In the genomic region with DNA sequence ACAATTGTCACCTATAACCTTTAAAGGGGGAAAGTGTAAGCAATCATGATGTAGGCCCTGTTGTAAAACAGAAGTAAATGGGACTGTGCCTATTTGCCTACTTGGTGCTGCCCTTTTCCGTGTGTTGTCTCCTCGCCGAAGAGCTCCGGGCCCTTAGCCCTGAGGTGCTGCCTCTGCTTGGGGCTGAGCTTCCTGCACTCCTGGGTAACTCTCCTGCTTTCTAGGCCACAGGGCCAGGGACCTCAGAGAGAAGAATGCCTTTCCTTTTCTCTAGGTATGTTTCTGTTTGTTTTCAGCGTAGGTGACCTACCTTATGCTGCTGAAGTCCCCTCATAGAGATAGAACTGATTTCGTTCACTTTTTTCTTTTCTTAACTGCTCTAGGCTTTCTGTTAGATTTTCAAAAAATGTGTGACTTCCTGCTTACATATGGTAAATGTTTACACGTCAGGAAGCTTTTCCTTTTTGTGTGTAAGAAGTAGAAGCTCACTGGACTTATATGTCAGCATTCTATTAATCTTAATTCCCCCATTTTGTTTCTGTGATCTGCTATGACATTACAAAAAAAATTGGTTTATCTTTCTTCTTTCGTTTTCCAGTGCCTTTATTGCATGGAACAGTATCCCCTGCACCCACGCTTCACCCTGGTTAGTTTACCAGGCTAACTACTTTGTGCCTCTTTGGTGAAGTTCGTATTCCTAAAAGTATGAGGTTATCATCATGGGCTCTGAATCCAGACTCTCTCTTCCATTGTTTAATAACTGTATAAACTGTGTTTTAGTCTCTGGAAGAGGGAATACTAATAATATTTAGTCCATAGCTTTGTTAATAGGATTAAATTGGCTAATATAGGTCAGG, we compare ENCODE assay signal across 15 cellular contexts.
DNase-seq lines count a peak whose midpoint lies in the region; ATAC-seq and TF ChIP-seq lines count a peak whose summit lies in the region.
"Had no signal": no experiment of that assay in that cellular context is flagged by ENCODE, and none has a peak within 500 bp of the region (broad histone marks: within the 10 kb centered on the region; RNA-seq: fewer than 3 reads in every experiment).

No MANE protein-coding gene starts in this region.

- no peaks in the 10 kb centered on the region for H3K36me3 Mint-ChIP-seq in activated T-cell treated with anti-CD3 and anti-CD28 coated beads, Interleukin-2, amount 50 U/mL, for 24 hours (ENCODE audit: low read depth)

- peaks cover 4% of the 10 kb centered on the region for H3F3A ChIP-seq in smooth muscle cell (ENCODE audit: low read depth)

- H3K4me1 Mint-ChIP-seq in activated T-cell treated with anti-CD3 and anti-CD28 coated beads, Interleukin-2, amount 50 U/mL, for 24 hours (ENCODE audit: low read depth): peaks cover 5% of the 10 kb centered on the region

- H3K27ac ChIP-seq in body of pancreas (peak overlapping the region in 3 of 4 donors; percentile 0 to 29 (median 2)), smooth muscle cell (ENCODE audit: low read depth) (peak overlapping the region; percentile 53)
- H3K27ac ChIP-seq: vagina had no signal

- H3K4me1 ChIP-seq in body of pancreas: no peaks in the 10 kb centered on the region
- H3K4me1 ChIP-seq in smooth muscle cell (ENCODE audit: low read depth): no peaks in the 10 kb centered on the region
- H3K4me1 ChIP-seq: vagina had no signal

- intact Hi-C loops in body of pancreas (cut with DNase I): no loop called here

- peaks cover 4% of the 10 kb centered on the region for H3K9me3 Mint-ChIP-seq in activated T-cell treated with anti-CD3 and anti-CD28 coated beads, Interleukin-2, amount 50 U/mL, for 24 hours

- H3K4me2 ChIP-seq in smooth muscle cell: peak overlapping the region; percentile 1

- H4K20me1 ChIP-seq in smooth muscle cell (ENCODE audit: low read depth): peaks cover 47% of the 10 kb centered on the region

- no peaks in the 10 kb centered on the region for H3K27me3 ChIP-seq in body of pancreas
- H3K27me3 ChIP-seq in smooth muscle cell (ENCODE audit: low read depth): no peaks in the 10 kb centered on the region
- H3K27me3 ChIP-seq: vagina had no signal

- H3K4me3 ChIP-seq in body of pancreas: no peak overlapping the region
- no peak overlapping the region for H3K4me3 ChIP-seq in smooth muscle cell
- H3K4me3 ChIP-seq: vagina had no signal

- no peak overlapping the region for H2AFZ ChIP-seq in smooth muscle cell (ENCODE audit: low read depth)

- no peaks in the 10 kb centered on the region for H3K9me3 ChIP-seq in body of pancreas
- no peaks in the 10 kb centered on the region for H3K9me3 ChIP-seq in smooth muscle cell (replicated peaks; ENCODE audit: low read depth)

- H3K79me2 ChIP-seq in smooth muscle cell (ENCODE audit: low read depth): peaks cover 96% of the 10 kb centered on the region

- H3K36me3 ChIP-seq in body of pancreas (replicated peaks in 1 of 2; ENCODE audit: insufficient read depth in 1 of 2, low read depth in 2 of 2) (no peaks in the 10 kb centered on the region), smooth muscle cell (ENCODE audit: low read depth) (no peaks in the 10 kb centered on the region)

- TF ChIP-seq CTCF in body of pancreas (IDR thresholded peaks at IDR 0.05) (no peak), smooth muscle cell (IDR thresholded peaks at IDR 0.05; ENCODE audit: borderline replicate concordance, insufficient read depth, poor library complexity, severe bottlenecking) (no peak)

- no peak overlapping the region for H3K4me3 Mint-ChIP-seq in activated T-cell treated with anti-CD3 and anti-CD28 coated beads, Interleukin-2, amount 50 U/mL, for 24 hours

- 66 to 77% methylated on average over 10 of the region's 10 CpGs for WGBS in body of pancreas, 2 donors
- 80% methylated on average over 10 of the region's 10 CpGs for WGBS in smooth muscle cell (ENCODE audit: low lambda C conversion rate)

- no peaks in the 10 kb centered on the region for H3K27me3 Mint-ChIP-seq in activated T-cell treated with anti-CD3 and anti-CD28 coated beads, Interleukin-2, amount 50 U/mL, for 24 hours

- TF ChIP-seq POLR2A in body of pancreas (IDR thresholded peaks at IDR 0.05): no peak

- peak overlapping the region; percentile 46 for H3K27ac Mint-ChIP-seq in activated T-cell treated with anti-CD3 and anti-CD28 coated beads, Interleukin-2, amount 50 U/mL, for 24 hours

- no peak for DNase-seq in activated T-cell treated with anti-CD3 and anti-CD28 coated beads, Interleukin-2, amount 50 U/mL, for 24 hours
- DNase-seq in activated T-cell treated with anti-CD3 and anti-CD28 coated beads, Interleukin-2, amount 50 U/mL, for 48 hours: no peak
- no peak for DNase-seq in body of pancreas
- DNase-seq in left lobe of liver (ENCODE audit: low spot score): no peak
- DNase-seq in smooth muscle cell (lab: John Stamatoyannopoulos, UW; ENCODE audit: unreplicated experiment): no peak
- no peak for DNase-seq in activated effector memory CD4-positive, alpha-beta T cell treated with Interleukin-2 at 50 U/mL for 16 hours
- DNase-seq in activated naive CD4-positive, alpha-beta T cell (lab: John Stamatoyannopoulos, UW): no peak
- DNase-seq: ACHN; foreskin melanocyte; NCI-H1105; NCI-H446; stimulated activated CD8-positive, alpha-beta memory T cell treated with anti-CD3 and anti-CD28 coated beads, Interleukin-4, amount 100 ng/mL, for 48 hours; T-helper 9 cell had no signal

- no peak overlapping the region for H3K9ac ChIP-seq in smooth muscle cell (ENCODE audit: low read depth)

- ATAC-seq in body of pancreas (no peak), left lobe of liver (peak; percentile 71), HG02884 (IDR thresholded peaks at IDR 0.05; ENCODE audit: unreplicated experiment) (no peak)
